8 cellular contexts compared by ENCODE assay signal in the genomic region with DNA sequence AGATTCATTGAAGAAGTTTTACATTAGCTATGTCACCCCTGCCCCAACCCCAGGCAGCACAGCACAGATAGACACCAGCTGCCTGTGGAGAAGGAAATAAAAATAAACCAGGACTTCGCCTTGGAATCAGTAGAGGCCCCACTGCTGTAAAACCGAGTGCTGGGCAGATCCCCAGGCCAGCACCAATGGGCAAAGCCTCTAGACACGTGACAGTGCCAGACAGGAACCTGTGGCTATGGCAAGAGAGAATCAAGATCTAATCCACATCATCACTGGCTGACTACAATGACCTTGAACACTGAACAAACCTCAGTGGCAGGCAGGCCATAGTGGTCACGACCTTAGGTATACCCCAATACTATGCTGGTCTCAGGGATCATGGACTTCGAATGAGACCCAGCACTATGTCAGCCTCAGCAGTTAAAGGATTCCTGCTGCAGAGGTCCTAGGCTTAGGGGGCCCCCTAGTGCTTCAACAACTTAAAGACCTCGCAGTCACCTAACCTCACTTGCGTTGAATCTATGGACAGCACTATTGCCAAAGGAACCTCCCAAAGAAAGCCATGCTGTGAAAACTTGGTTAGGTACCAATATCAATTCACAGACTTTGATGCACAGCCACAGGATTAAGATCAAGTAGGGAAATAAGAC.
DNase-seq lines count a peak whose midpoint lies in the region; FAIRE-seq and TF ChIP-seq lines count a peak whose summit lies in the region.

No MANE protein-coding gene starts in this region.

- 57% methylated on average over 6 of the region's 7 CpGs for WGBS in suprapubic skin

- in situ Hi-C loops in G401 (cut with HindIII; ENCODE audit: low sequenced_read_pairs), result no loop called here

- no peak for TF ChIP-seq EP300 in suprapubic skin (IDR thresholded peaks at IDR 0.05)

- H3K79me2 ChIP-seq in keratinocyte (ENCODE audit: control insufficient read depth, insufficient read depth, low read length), result no peaks in the 10 kb centered on the region

- H3K9me1 ChIP-seq in keratinocyte (ENCODE audit: control insufficient read depth, extremely low read depth, insufficient read depth, low read length), result no peaks in the 10 kb centered on the region

- dilution Hi-C loops in keratinocyte (cut with MboI; ENCODE audit: extremely low pct_ligation_motif_present, low sequenced_read_pairs), result no loop called here

- TF ChIP-seq CTCF in keratinocyte (optimal IDR thresholded peaks at IDR 0.05 in 1 of 3, IDR thresholded peaks at IDR 0.05 in 1 of 3, conservative IDR thresholded peaks at IDR 0.05 in 1 of 3; ENCODE audit: extremely low read depth in 1 of 3, insufficient read depth in 2 of 3, low read length in 3 of 3) (peak; percentile 37 to 74 (median 40)), suprapubic skin (IDR thresholded peaks at IDR 0.05) (no peak)

- H2AFZ ChIP-seq in keratinocyte (ENCODE audit: control insufficient read depth, low read length), result no peak overlapping the region

- H3K36me3 ChIP-seq in keratinocyte (ENCODE audit: control insufficient read depth in 2 of 2, extremely low read depth in 1 of 2, insufficient read depth in 2 of 2, low read length in 2 of 2) (no peaks in the 10 kb centered on the region), suprapubic skin (no peaks in the 10 kb centered on the region)

- H4K20me1 ChIP-seq in keratinocyte (ENCODE audit: control insufficient read depth, extremely low read depth, insufficient read depth, low read length), result no peaks in the 10 kb centered on the region

- H3K9ac ChIP-seq in keratinocyte (ENCODE audit: control insufficient read depth, extremely low read depth, insufficient read depth, low read length), result no peak overlapping the region

- H3K4me3 ChIP-seq in keratinocyte (ENCODE audit: control insufficient read depth in 2 of 3, extremely low read depth in 1 of 3, insufficient read depth in 2 of 3, low read depth in 1 of 3, low read length in 3 of 3), result no peak overlapping the region
- H3K4me3 ChIP-seq in suprapubic skin, result no peak overlapping the region

- H3K4me1 ChIP-seq in keratinocyte (ENCODE audit: control insufficient read depth, extremely low read depth, insufficient read depth, low read length) (peaks cover 2% of the 10 kb centered on the region), suprapubic skin (no peaks in the 10 kb centered on the region)

- FAIRE-seq in keratinocyte (lab: Jason Lieb, UNC), result peak; percentile 43

- H3K27me3 ChIP-seq in keratinocyte (ENCODE audit: control insufficient read depth, extremely low read depth, insufficient read depth, low read length) (no peaks in the 10 kb centered on the region), suprapubic skin (no peaks in the 10 kb centered on the region)

- no peak for TF ChIP-seq POLR2A in suprapubic skin (IDR thresholded peaks at IDR 0.05)

- DNase-seq in G401 (ENCODE audit: low spot score) (peak; percentile 9), HT1080 (ENCODE audit: low read depth) (peak; percentile 38), SKM-1 (lab: John Stamatoyannopoulos, UW; ENCODE audit: unreplicated experiment) (peak; percentile 46), keratinocyte (ENCODE audit: low read depth, low spot score) (no peak), suprapubic skin (ENCODE audit: low spot score in 2 of 2) (no peak), 8988T (no peak)
- no peak for DNase-seq in activated CD4-positive, alpha-beta T cell treated with anti-CD3 and anti-CD28 coated beads, Interleukin-2, amount 50 U/mL, for 1 hour
- no peak for DNase-seq in stimulated activated naive CD4-positive, alpha-beta T cell treated with Interleukin-2 at 50 U/mL for 16 hours (lab: John Stamatoyannopoulos, UW)

- H3K9me3 ChIP-seq in keratinocyte (ENCODE audit: control insufficient read depth, low read depth, low read length), result no peaks in the 10 kb centered on the region
- H3K9me3 ChIP-seq in suprapubic skin, result peaks cover 4% of the 10 kb centered on the region

- H3K4me2 ChIP-seq in keratinocyte (ENCODE audit: control insufficient read depth, extremely low read depth, insufficient read depth, low read depth, low read length), result no peak overlapping the region

- H3K27ac ChIP-seq in keratinocyte (ENCODE audit: control insufficient read depth, insufficient read depth, low read length) (no peak overlapping the region), suprapubic skin (no peak overlapping the region)

Comparison
In these comparisons a context has a peak if more than half of its experiments do, and no peak if none do; other contexts are left out.
1. DNase-seq: peak in G401 (single experiment), HT1080 (single experiment) and SKM-1 (single experiment); none in keratinocyte (single experiment), activated CD4-positive, alpha-beta T cell treated with anti-CD3 and anti-CD28 coated beads, Interleukin-2, amount 50 U/mL, for 1 hour (single experiment), stimulated activated naive CD4-positive, alpha-beta T cell treated with Interleukin-2 at 50 U/mL for 16 hours (single experiment), suprapubic skin (0 of 2) and 8988T (single experiment).
2. CTCF ChIP-seq: peak in keratinocyte (3 of 3); none in suprapubic skin (0 of 2).